ENCODE assay signal across 31 cellular contexts in the genomic region with DNA sequence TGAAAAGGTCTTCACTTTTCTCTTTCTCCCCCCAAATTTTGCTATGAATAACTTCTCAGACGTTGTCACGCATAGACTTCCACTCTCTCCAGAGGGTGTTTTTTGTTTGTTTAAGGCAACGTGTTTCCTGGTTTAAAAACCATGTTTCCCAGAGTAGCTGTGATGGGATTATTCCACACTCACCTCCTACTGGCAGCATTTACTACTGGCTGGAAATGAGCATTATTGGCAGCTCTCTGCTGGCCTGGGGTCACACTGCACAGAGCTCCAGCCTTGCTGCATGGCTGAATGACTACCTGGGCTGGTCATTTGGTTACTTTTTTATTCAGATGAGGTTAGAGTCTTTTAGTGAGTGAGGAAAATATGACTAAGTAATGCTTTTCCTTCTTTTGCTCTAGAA.
DNase-seq lines count a peak whose midpoint lies in the region; ATAC-seq and TF ChIP-seq lines count a peak whose summit lies in the region.
"Had no signal": no experiment of that assay in that cellular context is flagged by ENCODE, and none has a peak within 500 bp of the region (broad histone marks: within the 10 kb centered on the region; RNA-seq: fewer than 3 reads in every experiment).

No MANE protein-coding gene starts in this region.

- DNase-seq in RWPE2 (ENCODE audit: low spot score): no peak
- peak in 1 of 2 donors; percentile 82 for DNase-seq in cardiac fibroblast (ENCODE audit: low read depth in 2 of 2)
- DNase-seq in kidney glomerular epithelial cell (lab: John Stamatoyannopoulos, UW): peak; percentile 32
- DNase-seq in smooth muscle cell (lab: John Stamatoyannopoulos, UW; ENCODE audit: unreplicated experiment): no peak
- no peak for DNase-seq in coronary artery (ENCODE audit: low spot score)
- DNase-seq in NK-92 (lab: John Stamatoyannopoulos, UW; ENCODE audit: unreplicated experiment): no peak
- no peak for DNase-seq in HPDE6-E6E7 (ENCODE audit: extremely low spot score)
- DNase-seq: activated CD4-positive, alpha-beta T cell treated with anti-CD3 and anti-CD28 coated beads, Interleukin-2, amount 50 U/mL, for 4 hours; activated CD4-positive, CD25-positive, alpha-beta regulatory T cell; activated naive CD4-positive, alpha-beta T cell treated with Interleukin-2 at 50 U/mL for 16 hours; Caco-2; colonic mucosa; effector memory CD4-positive, alpha-beta T cell; erythroblast; foreskin melanocyte; heart right ventricle; Karpas-422; NCI-H1694; NCI-H446 treated with DMSO at 0.1 percent for 48 hours; ovary; retina; RPMI8226; small intestine; stimulated activated naive CD4-positive, alpha-beta T cell treated with Interleukin-2 at 50 U/mL for 16 hours; T-helper 1 cell; upper lobe of right lung had no signal

- H3K4me3 ChIP-seq in RWPE2 (ENCODE audit: severe bottlenecking): no peak overlapping the region
- no peak overlapping the region for H3K4me3 ChIP-seq in cardiac fibroblast (replicated peaks in 1 of 2; ENCODE audit: low read depth in 2 of 2, low read length in 2 of 2)
- no peak overlapping the region for H3K4me3 ChIP-seq in smooth muscle cell
- no peak overlapping the region for H3K4me3 ChIP-seq in coronary artery
- H3K4me3 ChIP-seq: breast epithelium, colonic mucosa, heart right ventricle, lung, ovary, suprapubic skin, upper lobe of right lung had no signal

- TF ChIP-seq CTCF in RWPE2 (IDR thresholded peaks at IDR 0.05; ENCODE audit: poor library complexity, severe bottlenecking) (no peak), cardiac fibroblast (IDR thresholded peaks at IDR 0.05; ENCODE audit: low read depth, low read length) (peak; percentile 10), smooth muscle cell (IDR thresholded peaks at IDR 0.05; ENCODE audit: borderline replicate concordance, insufficient read depth, poor library complexity, severe bottlenecking) (no peak), coronary artery (IDR thresholded peaks at IDR 0.05) (no peak)

- no peak overlapping the region for H2AFZ ChIP-seq in smooth muscle cell (ENCODE audit: low read depth)

- H3K36me3 ChIP-seq in RWPE2 (ENCODE audit: low read depth): no peaks in the 10 kb centered on the region
- H3K36me3 ChIP-seq in smooth muscle cell (ENCODE audit: low read depth): peaks cover 19% of the 10 kb centered on the region
- H3K36me3 ChIP-seq: breast epithelium, colonic mucosa, heart right ventricle, ovary, suprapubic skin, upper lobe of right lung had no signal

- H4K20me1 ChIP-seq in smooth muscle cell (ENCODE audit: low read depth): no peaks in the 10 kb centered on the region

- H3K4me1 ChIP-seq in RWPE2 (ENCODE audit: insufficient read depth, poor library complexity, severe bottlenecking): no peaks in the 10 kb centered on the region
- peaks cover 6% of the 10 kb centered on the region for H3K4me1 ChIP-seq in smooth muscle cell (ENCODE audit: low read depth)
- H3K4me1 ChIP-seq: breast epithelium, Caco-2, colonic mucosa, suprapubic skin, upper lobe of right lung had no signal

- 81% methylated on average over 3 of the region's 3 CpGs for WGBS in smooth muscle cell (ENCODE audit: low lambda C conversion rate)

- H3K79me2 ChIP-seq in smooth muscle cell (ENCODE audit: low read depth): peaks cover 67% of the 10 kb centered on the region

- H3F3A ChIP-seq in smooth muscle cell (ENCODE audit: low read depth): peaks cover 26% of the 10 kb centered on the region

- peaks cover 2% of the 10 kb centered on the region for H3K9me3 ChIP-seq in RWPE2 (ENCODE audit: severe bottlenecking)
- peaks cover 14% of the 10 kb centered on the region for H3K9me3 ChIP-seq in smooth muscle cell (replicated peaks; ENCODE audit: low read depth)
- H3K9me3 ChIP-seq: colonic mucosa, ovary had no signal

- no peak; the same call in 2 of the 3 replicates for ATAC-seq in RWPE2 (ENCODE audit: low read depth)
- ATAC-seq in HG03432 (IDR thresholded peaks at IDR 0.05; ENCODE audit: unreplicated experiment): no peak
- ATAC-seq: heart right ventricle, upper lobe of right lung had no signal

- H3K4me2 ChIP-seq in smooth muscle cell: peak overlapping the region; percentile 30

- no peak overlapping the region for H3K9ac ChIP-seq in smooth muscle cell (ENCODE audit: low read depth)

- H3K27ac ChIP-seq in RWPE2 (ENCODE audit: poor library complexity, severe bottlenecking): peak overlapping the region; percentile 74
- peak overlapping the region; percentile 58 for H3K27ac ChIP-seq in smooth muscle cell (ENCODE audit: low read depth)
- H3K27ac ChIP-seq in coronary artery: no peak overlapping the region
- H3K27ac ChIP-seq: breast epithelium, C4-2B, colonic mucosa, heart right ventricle, ovary, suprapubic skin, upper lobe of right lung had no signal

- no peaks in the 10 kb centered on the region for H3K27me3 ChIP-seq in RWPE2 (ENCODE audit: insufficient read depth, poor library complexity, severe bottlenecking)
- H3K27me3 ChIP-seq in smooth muscle cell (ENCODE audit: low read depth): no peaks in the 10 kb centered on the region
- H3K27me3 ChIP-seq: breast epithelium, colonic mucosa, heart right ventricle, ovary, suprapubic skin, upper lobe of right lung had no signal

Comparison
In these comparisons a context has a peak if more than half of its experiments do, and no peak if none do; other contexts are left out.
1. H3K27ac ChIP-seq: peak in RWPE2 (single experiment) and smooth muscle cell (single experiment); none in coronary artery (0 of 2).